Comparison of ENCODE assay signal across 25 cellular contexts in the genomic region with DNA sequence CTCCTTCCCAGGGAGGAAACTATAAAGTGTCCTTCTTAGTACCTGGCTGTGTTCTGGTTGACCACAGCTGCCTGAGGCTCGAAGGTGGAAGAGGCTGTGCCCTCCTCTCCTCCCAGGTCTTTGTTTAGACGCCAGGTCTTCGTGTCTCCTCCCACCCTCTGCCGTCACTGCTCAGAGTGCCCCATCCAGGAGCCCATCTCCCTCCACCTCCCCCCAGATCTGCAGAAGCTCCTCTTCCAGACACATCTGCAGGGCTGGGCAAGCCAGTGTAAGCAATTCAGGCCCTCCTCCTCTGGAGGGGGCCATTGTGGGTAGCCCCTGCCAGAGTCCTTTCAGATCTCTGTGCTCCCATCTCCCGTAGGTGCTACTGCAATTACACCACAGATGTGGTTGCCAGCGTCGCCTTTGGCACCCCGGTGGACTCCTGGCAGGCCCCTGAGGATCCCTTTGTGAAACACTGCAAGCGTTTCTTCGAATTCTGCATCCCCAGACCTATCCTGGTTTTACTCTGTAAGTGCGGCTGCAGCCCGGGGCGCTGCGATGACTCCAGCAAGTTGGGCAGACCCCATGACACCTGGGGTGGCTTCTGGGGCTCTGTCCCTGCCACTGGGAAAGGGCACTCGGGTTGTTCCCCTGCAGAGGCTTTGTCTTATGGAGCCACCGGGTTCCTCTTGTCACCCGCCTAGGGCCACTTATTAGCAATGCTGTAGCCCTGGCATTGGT.
"Had no signal": no experiment of that assay in that cellular context is flagged by ENCODE, and none has a peak within 500 bp of the region (broad histone marks: within the 10 kb centered on the region; RNA-seq: fewer than 3 reads in every experiment).

No MANE protein-coding gene starts in this region.

- H3K36me3 ChIP-seq: colonic mucosa, esophagus squamous epithelium, gastroesophageal sphincter, right lobe of liver, thoracic aorta, transverse colon had no signal

- H3K27me3 ChIP-seq: colonic mucosa, esophagus squamous epithelium, gastroesophageal sphincter, neutrophil, right lobe of liver, spleen, stomach, transverse colon had no signal

- H3K9me3 Mint-ChIP-seq: natural killer cell treated with Interleukin-12 subunit alpha and Interleukin-12 subunit beta and Interleukin-15 and Interleukin-18, amount 100 ng/mL, for 72 hours had no signal

- H3K27me3 Mint-ChIP-seq: natural killer cell treated with Interleukin-12 subunit alpha and Interleukin-12 subunit beta and Interleukin-15 and Interleukin-18, amount 100 ng/mL, for 72 hours had no signal

- H3K4me1 ChIP-seq: colonic mucosa, esophagus squamous epithelium, gastroesophageal sphincter, psoas muscle, right lobe of liver, spleen, transverse colon had no signal

- H3K4me3 Mint-ChIP-seq: natural killer cell treated with Interleukin-12 subunit alpha and Interleukin-12 subunit beta and Interleukin-15 and Interleukin-18, amount 100 ng/mL, for 72 hours had no signal

- H3K4me3 ChIP-seq: colonic mucosa, esophagus squamous epithelium, gastroesophageal sphincter, lung, psoas muscle, right lobe of liver, spleen, stomach, thoracic aorta, transverse colon had no signal

- ATAC-seq: gastroesophageal sphincter, left cardiac atrium, left ventricle myocardium superior, psoas muscle, right lobe of liver had no signal

- DNase-seq: colonic mucosa; dermis blood vessel endothelial cell; esophagus squamous epithelium; foreskin fibroblast; kidney; left cardiac atrium; left ventricle myocardium superior; mesenchymal stem cell; midbrain; psoas muscle; retina; right lobe of liver; spleen; stimulated activated CD4-positive, alpha-beta T cell treated with anti-CD3 and anti-CD28 coated beads, Interleukin-15, amount 100 ng/mL, for 24 hours; stimulated activated CD4-positive, alpha-beta T cell treated with anti-CD3 and anti-CD28 coated beads, Interleukin-2, amount 100 ng/mL, for 24 hours; stimulated activated CD4-positive, alpha-beta T cell treated with anti-CD3 and anti-CD28 coated beads, Interleukin-4, amount 100 ng/mL, for 4 hours; stimulated activated naive CD4-positive, alpha-beta T cell; stomach; substantia nigra; transverse colon had no signal

- H3K27ac ChIP-seq: colonic mucosa, esophagus squamous epithelium, gastroesophageal sphincter, neutrophil, psoas muscle, right lobe of liver, spleen, stomach, thoracic aorta, transverse colon had no signal

- H3K9me3 ChIP-seq: colonic mucosa, esophagus squamous epithelium, gastroesophageal sphincter, neutrophil, psoas muscle, right lobe of liver, spleen, stomach, thoracic aorta, transverse colon had no signal
